Comparison of ENCODE assay signal across 31 cellular contexts in genomic region chr14:71150737-71151136, GRCh38.
"Had no signal": no experiment of that assay in that cellular context is flagged by ENCODE, and none has a peak within 500 bp of the region (broad histone marks: within the 10 kb centered on the region; RNA-seq: fewer than 3 reads in every experiment).

No MANE protein-coding gene starts in this region.

- H3K27ac Mint-ChIP-seq: activated B cell treated with CpG ODN at 0.5 μM for 24 hours; activated CD4-positive, alpha-beta memory T cell treated with anti-CD3 and anti-CD28 coated beads for 36 hours; activated CD4-positive, alpha-beta T cell treated with anti-CD3 and anti-CD28 coated beads, Interleukin-2, amount 10 ng/mL, durations not matched to agents 24 days and 14 days; activated CD8-positive, alpha-beta T cell treated with anti-CD3 and anti-CD28 coated beads for 36 hours; activated naive CD4-positive, alpha-beta T cell treated with anti-CD3 and anti-CD28 coated beads, Interleukin-2, amount 10 ng/mL, durations not matched to agents 7 days and 5 days; activated naive CD4-positive, alpha-beta T cell treated with anti-CD3 and anti-CD28 coated beads, Interleukin-2, amount 50 U/mL, for 24 hours; activated naive CD8-positive, alpha-beta T cell; activated naive CD8-positive, alpha-beta T cell treated with anti-CD3 and anti-CD28 coated beads, Interleukin-2, amount 10 ng/mL, durations not matched to agents 7 days and 5 days; activated naive CD8-positive, alpha-beta T cell treated with anti-CD3 and anti-CD28 coated beads, Interleukin-2, amount 50 U/mL, for 24 hours; activated T-helper 2 cell treated with anti-CD3 and anti-CD28 coated beads, Interferon-gamma antibody, Interleukin-2, Interleukin-4, amounts not matched to agents 10 μg/mL and 5 μg/mL and 100 μg/mL, durations not matched to agents 14 hours and 24 hours and 36 hours; T-cell; T-helper 17 cell had no signal

- H3K4me1 ChIP-seq: body of pancreas, breast epithelium had no signal

- H3K27me3 ChIP-seq: body of pancreas, brain microvascular endothelial cell, breast epithelium had no signal

- H3K27ac ChIP-seq: body of pancreas, brain microvascular endothelial cell, breast epithelium, VCaP had no signal

- FAIRE-seq: astrocyte, TTC549 had no signal

- H3K4me3 ChIP-seq: body of pancreas, breast epithelium had no signal

- H3K4me1 Mint-ChIP-seq: activated B cell treated with CpG ODN at 0.5 μM for 24 hours; activated naive CD4-positive, alpha-beta T cell treated with anti-CD3 and anti-CD28 coated beads, Interleukin-2, amount 50 U/mL, for 24 hours; T-helper 17 cell had no signal

- DNase-seq: activated B cell treated with CpG ODN at 0.5 μM for 24 hours; activated CD4-positive, alpha-beta memory T cell treated with anti-CD3 and anti-CD28 coated beads for 36 hours; activated CD4-positive, alpha-beta T cell treated with anti-CD3 and anti-CD28 coated beads for 4 hours; activated CD4-positive, alpha-beta T cell treated with anti-CD3 and anti-CD28 coated beads, Interleukin-2, amount 10 ng/mL, durations not matched to agents 24 days and 14 days; activated CD4-positive, alpha-beta T cell treated with anti-CD3 and anti-CD28 coated beads, Interleukin-2, amount 50 U/mL, for 1 hour; activated CD4-positive, alpha-beta T cell treated with anti-CD3 and anti-CD28 coated beads, Interleukin-2, amount 50 U/mL, for 4 hours; activated CD4-positive, CD25-positive, alpha-beta regulatory T cell treated with anti-CD3 and anti-CD28 coated beads, Interleukin-2, amount 50 U/mL, for 72 hours; activated CD8-positive, alpha-beta memory T cell treated with anti-CD3 and anti-CD28 coated beads, Interleukin-2, amount 50 U/mL, for 4 hours; activated CD8-positive, alpha-beta T cell treated with anti-CD3 and anti-CD28 coated beads for 36 hours; activated effector memory CD4-positive, alpha-beta T cell treated with Interleukin-2 at 50 U/mL for 16 hours; activated gamma-delta T cell; activated naive CD4-positive, alpha-beta T cell treated with anti-CD3 and anti-CD28 coated beads, Interleukin-2, amount 10 ng/mL, durations not matched to agents 7 days and 5 days; activated naive CD4-positive, alpha-beta T cell treated with Interleukin-2 at 50 U/mL for 16 hours; activated naive CD8-positive, alpha-beta T cell treated with anti-CD3 and anti-CD28 coated beads, Interleukin-2, amount 10 ng/mL, durations not matched to agents 7 days and 5 days; activated naive CD8-positive, alpha-beta T cell treated with anti-CD3 and anti-CD28 coated beads, Interleukin-2, amount 50 U/mL, for 24 hours; activated T-cell treated with anti-CD3 and anti-CD28 coated beads for 4 hours; activated T-cell treated with anti-CD3 and anti-CD28 coated beads, Interleukin-2, amount 50 U/mL, for 1 hour; activated T-cell treated with anti-CD3 and anti-CD28 coated beads, Interleukin-2, amount 50 U/mL, for 4 hours; aorta; body of pancreas; brain microvascular endothelial cell; central memory CD4-positive, alpha-beta T cell; T-cell; T-helper 17 cell had no signal

- H3K27me3 Mint-ChIP-seq: activated B cell treated with CpG ODN at 0.5 μM for 24 hours; activated CD4-positive, alpha-beta memory T cell treated with anti-CD3 and anti-CD28 coated beads for 36 hours; activated CD8-positive, alpha-beta T cell treated with anti-CD3 and anti-CD28 coated beads for 36 hours; activated naive CD4-positive, alpha-beta T cell treated with anti-CD3 and anti-CD28 coated beads, Interleukin-2, amount 50 U/mL, for 24 hours; activated naive CD8-positive, alpha-beta T cell had no signal

- H3K4me3 Mint-ChIP-seq: activated B cell treated with CpG ODN at 0.5 μM for 24 hours; activated CD4-positive, alpha-beta memory T cell treated with anti-CD3 and anti-CD28 coated beads for 36 hours; activated CD4-positive, alpha-beta T cell treated with anti-CD3 and anti-CD28 coated beads, Interleukin-2, amount 10 ng/mL, durations not matched to agents 24 days and 14 days; activated CD8-positive, alpha-beta T cell treated with anti-CD3 and anti-CD28 coated beads for 36 hours; activated naive CD4-positive, alpha-beta T cell treated with anti-CD3 and anti-CD28 coated beads, Interleukin-2, amount 10 ng/mL, durations not matched to agents 7 days and 5 days; activated naive CD4-positive, alpha-beta T cell treated with anti-CD3 and anti-CD28 coated beads, Interleukin-2, amount 50 U/mL, for 24 hours; activated naive CD8-positive, alpha-beta T cell; activated naive CD8-positive, alpha-beta T cell treated with anti-CD3 and anti-CD28 coated beads, Interleukin-2, amount 10 ng/mL, durations not matched to agents 7 days and 5 days; activated naive CD8-positive, alpha-beta T cell treated with anti-CD3 and anti-CD28 coated beads, Interleukin-2, amount 50 U/mL, for 24 hours; activated T-cell treated with anti-CD3 and anti-CD28 coated beads, Interleukin-2, amount 50 U/mL, for 4 hours; T-cell; T-helper 17 cell had no signal

- H3K36me3 ChIP-seq: brain microvascular endothelial cell, breast epithelium had no signal
